In the genomic region with DNA sequence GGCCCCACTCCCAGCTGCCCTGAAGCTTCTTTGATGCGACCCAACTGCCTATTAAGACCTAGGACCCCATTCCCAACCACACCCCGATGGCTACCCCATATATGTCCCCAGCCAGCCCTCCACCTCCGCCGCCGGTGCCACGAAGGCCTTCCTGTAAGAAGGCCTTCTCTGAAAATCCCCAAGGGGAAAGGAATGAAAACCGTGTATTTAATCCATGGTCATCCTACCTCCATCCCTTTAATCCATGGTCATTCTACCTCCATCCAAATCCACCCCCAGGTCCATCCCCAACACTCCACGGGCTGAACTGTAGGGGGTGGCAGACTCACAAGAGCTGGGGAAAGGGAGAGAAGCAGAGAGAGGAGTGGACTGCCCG, we compare ENCODE assay signal across 22 cellular contexts. TPM values are rescaled to one million over a fixed set of nuclear protein-coding genes. Genes with fewer than 3 reads are reported as not detected.
DNase-seq lines count a peak whose midpoint lies in the region; ATAC-seq, FAIRE-seq and TF ChIP-seq lines count a peak whose summit lies in the region.
"Had no signal": no experiment of that assay in that cellular context is flagged by ENCODE, and none has a peak within 500 bp of the region (broad histone marks: within the 10 kb centered on the region; RNA-seq: fewer than 3 reads in every experiment).

No MANE protein-coding gene starts in this region.

- no peak overlapping the region for H3K27ac Mint-ChIP-seq in activated naive CD8-positive, alpha-beta T cell
- no peak overlapping the region for H3K27ac Mint-ChIP-seq in activated naive CD8-positive, alpha-beta T cell treated with anti-CD3 and anti-CD28 coated beads for 36 hours
- H3K27ac Mint-ChIP-seq in H9 = no peak overlapping the region
- H3K27ac Mint-ChIP-seq in stimulated activated effector memory CD8-positive, alpha-beta T cell treated with anti-CD3 and anti-CD28 coated beads, Interleukin-12 subunit alpha, Interleukin-12 subunit beta, amount 100 ng/mL, for 72 hours = no peak overlapping the region
- H3K27ac Mint-ChIP-seq: activated naive CD4-positive, alpha-beta T cell treated with anti-CD3 and anti-CD28 coated beads, Interleukin-2, amount 10 ng/mL, durations not matched to agents 7 days and 5 days had no signal

- TF ChIP-seq CTCF in H9 (conservative IDR thresholded peaks at IDR 0.05) = 0 out of 3 replicates have a peak, but pooled peaks have one; percentile 21
- peak in 1 of 3 experiments; percentile 3; a peak in 1 of 4 replicates for TF ChIP-seq CTCF in H1 (IDR thresholded peaks at IDR 0.05; ENCODE audit: control extremely low read depth in 1 of 3, insufficient read depth in 1 of 3, low read depth in 1 of 3, low read length in 3 of 3)

- no peaks in the 10 kb centered on the region for H3K79me2 ChIP-seq in H9 (ENCODE audit: insufficient read depth, low read length)
- no peaks in the 10 kb centered on the region for H3K79me2 ChIP-seq in H1 (ENCODE audit: control insufficient read depth in 1 of 2, insufficient read depth in 2 of 2, low read length in 2 of 2)

- no peak for DNase-seq in activated naive CD8-positive, alpha-beta T cell treated with anti-CD3 and anti-CD28 coated beads for 36 hours
- DNase-seq in H9 = peak; percentile 31
- peak in 1 of 2 experiments; percentile 48 for DNase-seq in H1 (ENCODE audit: low read depth in 1 of 2, low spot score in 2 of 2)
- DNase-seq in stimulated activated effector memory CD8-positive, alpha-beta T cell treated with anti-CD3 and anti-CD28 coated beads, Interleukin-12 subunit alpha, Interleukin-12 subunit beta, amount 100 ng/mL, for 72 hours (ENCODE audit: low spot score in 2 of 2) = peak in 1 of 2 donors; percentile 49
- DNase-seq in COLO668 (lab: John Stamatoyannopoulos, UW; ENCODE audit: unreplicated experiment) = no peak
- DNase-seq in DMS153 (lab: John Stamatoyannopoulos, UW) = no peak
- DNase-seq: activated naive CD4-positive, alpha-beta T cell treated with anti-CD3 and anti-CD28 coated beads, Interleukin-2, amount 10 ng/mL, durations not matched to agents 7 days and 5 days; caudate nucleus; EL; MG63; naive B cell; NCI-H1930; NCI-H526 treated with DMSO at 0.1 percent for 48 hours; stimulated activated CD4-positive, alpha-beta T cell treated with anti-CD3 and anti-CD28 coated beads, Interleukin-15, amount 100 ng/mL, for 24 hours had no signal

- no CpG with 5 or more reads among the region's 9 CpGs for WGBS in H9 (ENCODE audit: extremely low coverage, insufficient read length, low lambda C conversion rate)
- 48% methylated on average over 6 of the region's 9 CpGs; no CpG with 5 or more reads in 1 of the 2 experiments for WGBS in H1 (ENCODE audit: extremely low coverage in 1 of 2, insufficient coverage in 1 of 2, insufficient read length in 1 of 2, insufficient replicate concordance in 2 of 2, low coverage in 1 of 2, low lambda C conversion rate in 2 of 2, missing lambda C conversion rate in 1 of 2), 2 experiments

- no peaks in the 10 kb centered on the region for H3K36me3 Mint-ChIP-seq in activated naive CD8-positive, alpha-beta T cell
- no peaks in the 10 kb centered on the region for H3K36me3 Mint-ChIP-seq in activated naive CD8-positive, alpha-beta T cell treated with anti-CD3 and anti-CD28 coated beads for 36 hours
- H3K36me3 Mint-ChIP-seq in H9 (ENCODE audit: insufficient read depth in 1 of 3, low read depth in 3 of 3) = no peaks in the 10 kb centered on the region; a peak in 1 of 7 replicates
- H3K36me3 Mint-ChIP-seq in stimulated activated effector memory CD8-positive, alpha-beta T cell treated with anti-CD3 and anti-CD28 coated beads, Interleukin-12 subunit alpha, Interleukin-12 subunit beta, amount 100 ng/mL, for 72 hours = no peaks in the 10 kb centered on the region
- H3K36me3 Mint-ChIP-seq: activated naive CD4-positive, alpha-beta T cell treated with anti-CD3 and anti-CD28 coated beads, Interleukin-2, amount 10 ng/mL, durations not matched to agents 7 days and 5 days had no signal

- H2BK12ac ChIP-seq in H9 (ENCODE audit: insufficient read length, low read depth, low read length) (no peak overlapping the region), H1 (ENCODE audit: low read depth, low read length) (no peak overlapping the region)

- H3K27ac ChIP-seq in H9 (ENCODE audit: insufficient read length, low read depth, low read length) (no peak overlapping the region), H1 (ENCODE audit: low read depth, low read length) (no peak overlapping the region)
- H3K27ac ChIP-seq: Peyer's patch, suprapubic skin had no signal

- H2BK20ac ChIP-seq in H9 (ENCODE audit: low read depth, low read length, poor library complexity, severe bottlenecking) = no peak overlapping the region
- H2BK20ac ChIP-seq in H1 (ENCODE audit: low read length) = no peak overlapping the region

- H3K4me2 ChIP-seq in H9 (ENCODE audit: insufficient read depth, insufficient read length, low read length) (peak overlapping the region; percentile 2), H1 (ENCODE audit: insufficient read depth in 1 of 2, low read depth in 2 of 2, low read length in 2 of 2) (peak overlapping the region; percentile 91 to 97; a peak in 2 of 4 replicates)

- peaks cover 24% of the 10 kb centered on the region for H3K4me1 Mint-ChIP-seq in activated naive CD8-positive, alpha-beta T cell (ENCODE audit: low read depth)
- peaks cover 14% of the 10 kb centered on the region for H3K4me1 Mint-ChIP-seq in activated naive CD8-positive, alpha-beta T cell treated with anti-CD3 and anti-CD28 coated beads for 36 hours
- peaks cover 24 to 25% of the 10 kb centered on the region in 2 experiments for H3K4me1 Mint-ChIP-seq in H9
- H3K4me1 Mint-ChIP-seq in stimulated activated effector memory CD8-positive, alpha-beta T cell treated with anti-CD3 and anti-CD28 coated beads, Interleukin-12 subunit alpha, Interleukin-12 subunit beta, amount 100 ng/mL, for 72 hours = peaks cover 32% of the 10 kb centered on the region

- peak in 1 of 2 experiments; percentile 35; a peak in 1 of 4 replicates for TF ChIP-seq RAD21 in H1 (IDR thresholded peaks at IDR 0.05 in 1 of 2, conservative IDR thresholded peaks at IDR 0.05 in 1 of 2; ENCODE audit: low read depth in 2 of 2, low read length in 2 of 2)

- no peak for FAIRE-seq in H1 (lab: Jason Lieb, UNC)

- H3K23ac ChIP-seq in H9 (ENCODE audit: insufficient read length, low read depth, low read length) (no peak overlapping the region), H1 (ENCODE audit: insufficient read length) (no peak overlapping the region)

- H2BK15ac ChIP-seq in H9 (ENCODE audit: low read depth, low read length) (no peak overlapping the region), H1 (ENCODE audit: low read length) (no peak overlapping the region)

- H3K4me3 Mint-ChIP-seq in activated naive CD8-positive, alpha-beta T cell = peak overlapping the region; percentile 27
- H3K4me3 Mint-ChIP-seq in activated naive CD8-positive, alpha-beta T cell treated with anti-CD3 and anti-CD28 coated beads for 36 hours = no peak overlapping the region
- peak overlapping the region; percentile 30 to 67 for H3K4me3 Mint-ChIP-seq in H9
- H3K4me3 Mint-ChIP-seq in stimulated activated effector memory CD8-positive, alpha-beta T cell treated with anti-CD3 and anti-CD28 coated beads, Interleukin-12 subunit alpha, Interleukin-12 subunit beta, amount 100 ng/mL, for 72 hours = peak overlapping the region; percentile 59
- H3K4me3 Mint-ChIP-seq: activated naive CD4-positive, alpha-beta T cell treated with anti-CD3 and anti-CD28 coated beads, Interleukin-2, amount 10 ng/mL, durations not matched to agents 7 days and 5 days had no signal

- H4K5ac ChIP-seq in H9 (ENCODE audit: insufficient read length, low read depth, low read length) (no peak overlapping the region), H1 (ENCODE audit: insufficient read length, low read depth, low read length) (no peak overlapping the region)

- H3K9me3 ChIP-seq in H9 (ENCODE audit: control insufficient read depth, low read depth, low read length) (no peaks in the 10 kb centered on the region), H1 (ENCODE audit: insufficient read depth in 2 of 2, low read depth in 1 of 2, low read length in 1 of 2) (no peaks in the 10 kb centered on the region)
- H3K9me3 ChIP-seq: MG63, Peyer's patch, suprapubic skin had no signal

- no peak for ATAC-seq in stimulated activated effector memory CD8-positive, alpha-beta T cell treated with anti-CD3 and anti-CD28 coated beads, Interleukin-12 subunit alpha, Interleukin-12 subunit beta, amount 100 ng/mL, for 72 hours
- no peak for ATAC-seq in GM21786 (IDR thresholded peaks at IDR 0.05; ENCODE audit: unreplicated experiment)

- no peak for TF ChIP-seq EP300 in H1 (IDR thresholded peaks at IDR 0.05; ENCODE audit: borderline replicate concordance in 1 of 2, low read depth in 2 of 2, low read length in 2 of 2)

- no peak for TF ChIP-seq POLR2A in H1 (IDR thresholded peaks at IDR 0.05; ENCODE audit: control extremely low read depth in 1 of 2, low read depth in 2 of 2, low read length in 2 of 2)

- H3K36me3 ChIP-seq in H1 (ENCODE audit: control insufficient read depth in 2 of 4, insufficient read depth in 4 of 4, low read length in 3 of 4) = no peaks in the 10 kb centered on the region; a peak in 1 of 8 replicates
- H3K36me3 ChIP-seq: MG63, Peyer's patch, suprapubic skin had no signal

- H3K4me3 ChIP-seq in H1 (ENCODE audit: extremely low read depth in 1 of 4, insufficient read depth in 2 of 4, low read depth in 3 of 4, low read length in 4 of 4) = 0 out of 8 replicates have a peak overlapping the region, but pooled peaks of 1 of the 4 experiments have one; percentile 53
- H3K4me3 ChIP-seq: MG63, Peyer's patch, suprapubic skin had no signal

- H3K14ac ChIP-seq in H9 (ENCODE audit: insufficient read depth, low read length) (no peak overlapping the region), H1 (ENCODE audit: insufficient read length) (no peak overlapping the region)

- H3T11ph ChIP-seq in H9 (ENCODE audit: low read length) = no peak overlapping the region

- H2AK5ac ChIP-seq in H9 (ENCODE audit: insufficient read length, low read length) (no peak overlapping the region), H1 (ENCODE audit: low read depth, low read length) (no peak overlapping the region)

- H3K23me2 ChIP-seq in H9 (ENCODE audit: insufficient read length, low read depth, low read length, poor library complexity, severe bottlenecking) = peaks cover 14% of the 10 kb centered on the region
- H3K23me2 ChIP-seq in H1 (ENCODE audit: low read depth, low read length) = peaks cover 9% of the 10 kb centered on the region; the same call in 1 of the 2 replicates

- CTCF ChIA-PET in H1 (lab: Charles Lee; ENCODE audit: partially characterized antibody) = interaction anchor here (0.8 to 1.9 kb wide), 5 partner anchors 18 to 165 kb away, joined by 3 to 5 read pairs (median 3); partner anchors contain the start of gene PYGB

- H3K4ac ChIP-seq in H9 (ENCODE audit: low read depth, low read length) (no peak overlapping the region), H1 (replicated peaks; ENCODE audit: insufficient read length, low read depth, low read length) (no peak overlapping the region)

- no peak overlapping the region for H3K56ac ChIP-seq in H9 (ENCODE audit: insufficient read length, low read depth, low read length)
- H3K56ac ChIP-seq in H1 (replicated peaks; ENCODE audit: insufficient read length, low read depth, low read length) = no peak overlapping the region

- H3K4me1 ChIP-seq in H9 (ENCODE audit: insufficient read depth, low read length) (no peaks in the 10 kb centered on the region), H1 (replicated peaks in 1 of 4; ENCODE audit: control insufficient read depth in 3 of 4, insufficient read depth in 4 of 4, low read length in 3 of 4) (peaks cover 0 to 15% (median 5%) of the 10 kb centered on the region in 4 experiments; a peak in 5 of 7 replicates)

- H3K9me3 Mint-ChIP-seq in activated naive CD8-positive, alpha-beta T cell (ENCODE audit: low read depth) = no peaks in the 10 kb centered on the region
- H3K9me3 Mint-ChIP-seq in activated naive CD8-positive, alpha-beta T cell treated with anti-CD3 and anti-CD28 coated beads for 36 hours = no peaks in the 10 kb centered on the region
- H3K9me3 Mint-ChIP-seq in H9 = peaks cover 2 to 8% of the 10 kb centered on the region in 2 experiments; a peak in 2 of 5 replicates
- H3K9me3 Mint-ChIP-seq in stimulated activated effector memory CD8-positive, alpha-beta T cell treated with anti-CD3 and anti-CD28 coated beads, Interleukin-12 subunit alpha, Interleukin-12 subunit beta, amount 100 ng/mL, for 72 hours = no peaks in the 10 kb centered on the region
- H3K9me3 Mint-ChIP-seq: activated naive CD4-positive, alpha-beta T cell treated with anti-CD3 and anti-CD28 coated beads, Interleukin-2, amount 10 ng/mL, durations not matched to agents 7 days and 5 days had no signal

- peaks cover 38% of the 10 kb centered on the region for H3K27me3 Mint-ChIP-seq in activated naive CD8-positive, alpha-beta T cell
- H3K27me3 Mint-ChIP-seq in activated naive CD8-positive, alpha-beta T cell treated with anti-CD3 and anti-CD28 coated beads for 36 hours = peaks cover 85% of the 10 kb centered on the region
- peaks cover 98% of the 10 kb centered on the region for H3K27me3 Mint-ChIP-seq in H9 (ENCODE audit: low read depth)

- no peak overlapping the region for H3K9ac ChIP-seq in H9 (ENCODE audit: extremely low read depth, insufficient read length, low read length)
- no peak overlapping the region for H3K9ac ChIP-seq in H1 (replicated peaks in 1 of 4; ENCODE audit: extremely low read depth in 1 of 4, low read depth in 3 of 4, low read length in 3 of 4)

- H3K18ac ChIP-seq in H9 (ENCODE audit: insufficient read length, low read depth, low read length) = no peak overlapping the region
- H3K18ac ChIP-seq in H1 (ENCODE audit: extremely low read depth, low read length) = no peak overlapping the region

- H2AFZ ChIP-seq in H9 (ENCODE audit: low read length) (no peak overlapping the region), H1 (ENCODE audit: low read length) (no peak overlapping the region)

- H2BK120ac ChIP-seq in H9 (ENCODE audit: low read depth, low read length, poor library complexity, severe bottlenecking) (no peak overlapping the region), H1 (replicated peaks; ENCODE audit: low read depth, low read length) (no peak overlapping the region)

- H4K20me1 ChIP-seq in H9 (ENCODE audit: control insufficient read depth, insufficient read depth, insufficient read length) (no peaks in the 10 kb centered on the region), H1 (replicated peaks in 1 of 2; ENCODE audit: control insufficient read depth in 1 of 2, insufficient read depth in 2 of 2, low read length in 2 of 2) (peaks cover 2 to 4% of the 10 kb centered on the region in 2 experiments)

- H2BK5ac ChIP-seq in H9 (ENCODE audit: insufficient read length, low read length) (no peak overlapping the region), H1 (ENCODE audit: low read depth, low read length) (no peak overlapping the region)

- H3K79me1 ChIP-seq in H9 (ENCODE audit: insufficient read depth, low read depth, low read length, poor library complexity, severe bottlenecking) (no peaks in the 10 kb centered on the region), H1 (ENCODE audit: low read depth, low read length) (no peaks in the 10 kb centered on the region)

- no peak overlapping the region for H4K91ac ChIP-seq in H9 (ENCODE audit: insufficient read length, low read depth, low read length)
- no peak overlapping the region for H4K91ac ChIP-seq in H1 (replicated peaks; ENCODE audit: insufficient read length, low read length)

- H3K27me3 ChIP-seq in H9 (ENCODE audit: insufficient read depth, low read length) (peaks cover 71% of the 10 kb centered on the region), H1 (replicated peaks in 1 of 4; ENCODE audit: control insufficient read depth in 3 of 4, extremely low read depth in 1 of 4, insufficient read depth in 3 of 4, low read length in 3 of 4) (peaks cover 66 to 97% (median 91%) of the 10 kb centered on the region in 4 experiments)

- no peak overlapping the region for H4K8ac ChIP-seq in H9 (replicated peaks; ENCODE audit: insufficient read length, low read depth, low read length)
- no peak overlapping the region for H4K8ac ChIP-seq in H1 (ENCODE audit: extremely low read depth, insufficient read depth, low read length)

- POLR2A ChIA-PET in H1 (lab: Charles Lee; ENCODE audit: partially characterized antibody) = interaction anchor here (0.6 to 2.0 kb wide), 2 partner anchors 9 to 77 kb away, joined by 3 to 4 read pairs; no protein-coding TSS in a partner anchor

RNA-seq across cellular contexts. Expression of gene VSX1, which starts 0.5 kb away (rescaled TPM):
- total RNA-seq in activated naive CD8-positive, alpha-beta T cell treated with anti-CD3 and anti-CD28 coated beads for 36 hours = not detected
- not detected in 2 replicates for total RNA-seq in H9 (2021)
- total RNA-seq in H1 (2021; fragmentation: NEBNext Ultra II Directional; extraction: Animal tissue kit (Norgen Biotek cat#: 25700)) = not detected in 2 replicates
- 0.05 and 0.14 TPM in 2 replicates for polyA plus RNA-seq in H1 (2011; rRNA removed)
- polyA plus RNA-seq in H1 (2011; cell fraction: cytosol; rRNA removed) = 0.04 TPM
- not detected for polyA plus RNA-seq in H1 (2011; cell fraction: nucleus; rRNA removed)
- polyA plus RNA-seq in H1 (2012, experiment 1 of 2) = not detected in 4 replicates
- polyA plus RNA-seq in H1 (2012, experiment 2 of 2) = not detected
- polyA plus RNA-seq in H1 (2013, experiment 1 of 2) = 0.10 TPM
- 0.04 TPM for polyA plus RNA-seq in H1 (2013, experiment 2 of 2)
- not detected in 2 replicates for polyA minus RNA-seq in H1 (2011; rRNA and poly(A)+ RNA removed)
- not detected for polyA minus RNA-seq in H1 (2011; cell fraction: cytosol; rRNA and poly(A)+ RNA removed)
- polyA minus RNA-seq in H1 (2011; cell fraction: nucleus; rRNA and poly(A)+ RNA removed) = 1.00 TPM
- total RNA-seq: fibroblast of villous mesenchyme, lower leg skin, Peyer's patch, pulmonary artery endothelial cell, suprapubic skin had no signal
- polyA plus RNA-seq: BJ had no signal

RNA-seq across cellular contexts. Expression of gene ACSS1, which starts 24.5 kb away (rescaled TPM):
- total RNA-seq in activated naive CD8-positive, alpha-beta T cell treated with anti-CD3 and anti-CD28 coated beads for 36 hours = 10 to 100 TPM; 14.3 to 14.5 TPM
- 0.61 TPM in 2 replicates for total RNA-seq in H9 (2021)
- 2.2 and 2.6 TPM in 2 replicates for total RNA-seq in H1 (2021; fragmentation: NEBNext Ultra II Directional; extraction: Animal tissue kit (Norgen Biotek cat#: 25700))
- 3.3 and 3.4 TPM in 2 replicates for polyA plus RNA-seq in H1 (2011; rRNA removed)
- polyA plus RNA-seq in H1 (2011; cell fraction: cytosol; rRNA removed) = 3.7 TPM
- 5.8 TPM for polyA plus RNA-seq in H1 (2011; cell fraction: nucleus; rRNA removed)
- 2.6 to 4.3 TPM (median 3.7 TPM) in 4 replicates for polyA plus RNA-seq in H1 (2012, experiment 1 of 2)
- polyA plus RNA-seq in H1 (2012, experiment 2 of 2) = 2.2 TPM
- 1.2 TPM for polyA plus RNA-seq in H1 (2013, experiment 1 of 2)
- 1.1 TPM for polyA plus RNA-seq in H1 (2013, experiment 2 of 2)
- polyA minus RNA-seq in H1 (2011; rRNA and poly(A)+ RNA removed) = 3.4 and 6.8 TPM in 2 replicates
- polyA minus RNA-seq in H1 (2011; cell fraction: cytosol; rRNA and poly(A)+ RNA removed) = 2.1 TPM
- polyA minus RNA-seq in H1 (2011; cell fraction: nucleus; rRNA and poly(A)+ RNA removed) = 2.3 TPM
